Comparison of ENCODE assay signal across 15 cellular contexts in genomic region chr20:50381053-50381732, GRCh38.
DNase-seq lines count a peak whose midpoint lies in the region; ATAC-seq, FAIRE-seq and TF ChIP-seq lines count a peak whose summit lies in the region.
"Had no signal": no experiment of that assay in that cellular context is flagged by ENCODE, and none has a peak within 500 bp of the region (broad histone marks: within the 10 kb centered on the region; RNA-seq: fewer than 3 reads in every experiment).

No MANE protein-coding gene starts in this region.

- no peaks in the 10 kb centered on the region for H3K27me3 ChIP-seq in ACC112 (ENCODE audit: insufficient read depth, low read length)
- no peaks in the 10 kb centered on the region for H3K27me3 ChIP-seq in ascending aorta
- no peaks in the 10 kb centered on the region for H3K27me3 ChIP-seq in naive thymus-derived CD4-positive, alpha-beta T cell (ENCODE audit: control insufficient read depth in 2 of 2, insufficient read depth in 2 of 2, low read length in 2 of 2)
- H3K27me3 ChIP-seq: left lung, MG63 had no signal

- no peak overlapping the region for H3K27ac ChIP-seq in ACC112 (ENCODE audit: low read depth, low read length)
- H3K27ac ChIP-seq in ascending aorta = peak overlapping the region; percentile 16 to 81
- H3K27ac ChIP-seq in naive thymus-derived CD4-positive, alpha-beta T cell (ENCODE audit: low read depth, low read length) = no peak overlapping the region
- H3K27ac ChIP-seq: parathyroid adenoma had no signal

- H2AFZ ChIP-seq in ACC112 (ENCODE audit: low read length, unreplicated experiment) = peak overlapping the region; percentile 23
- H2AFZ ChIP-seq: parathyroid adenoma had no signal

- no peaks in the 10 kb centered on the region for H3K27me3 Mint-ChIP-seq in naive thymus-derived CD4-positive, alpha-beta T cell

- H3K79me2 ChIP-seq in ACC112 (ENCODE audit: control insufficient read depth, insufficient read depth, low read length, unreplicated experiment) = no peaks in the 10 kb centered on the region
- H3K79me2 ChIP-seq: parathyroid adenoma had no signal

- no peak overlapping the region for H3K4me3 ChIP-seq in ACC112 (ENCODE audit: low read depth, low read length)
- no peak overlapping the region for H3K4me3 ChIP-seq in ascending aorta
- H3K4me3 ChIP-seq in naive thymus-derived CD4-positive, alpha-beta T cell (ENCODE audit: low read length) = no peak overlapping the region
- H3K4me3 ChIP-seq: left lung, MG63 had no signal

- H3K27ac Mint-ChIP-seq in naive thymus-derived CD4-positive, alpha-beta T cell = peak overlapping the region; percentile 22 to 90 (median 72)

- intact Hi-C loops in ascending aorta (cut with DNase I) = loop anchor here (2.0 kb wide), 1 partner anchor 190 kb away; the partner anchor contains the start of gene CEBPB
- intact Hi-C loops in naive thymus-derived CD4-positive, alpha-beta T cell (cut with micrococcal nuclease) = no loop called here

- peaks cover 0 to 4% (median 0%) of the 10 kb centered on the region in 5 donors for H3K36me3 Mint-ChIP-seq in naive thymus-derived CD4-positive, alpha-beta T cell

- H3K4me3 Mint-ChIP-seq in naive thymus-derived CD4-positive, alpha-beta T cell = peak overlapping the region in 9 of 10 donors; percentile 56 to 85 (median 76)

- POLR2A ChIA-PET in naive thymus-derived CD4-positive, alpha-beta T cell (lab: Charles Lee) = interaction anchor here (0.6 kb wide), 1 partner anchor 598 kb away, joined by 3 read pairs; no protein-coding TSS in a partner anchor

- H3K36me3 ChIP-seq in ACC112 (ENCODE audit: insufficient read depth, low read length) (no peaks in the 10 kb centered on the region), ascending aorta (no peaks in the 10 kb centered on the region)
- H3K36me3 ChIP-seq in naive thymus-derived CD4-positive, alpha-beta T cell (ENCODE audit: control insufficient read depth in 2 of 3, insufficient read depth in 3 of 3, low read length in 3 of 3) = no peaks in the 10 kb centered on the region
- H3K36me3 ChIP-seq: left lung, MG63 had no signal

- FAIRE-seq in GM12891 (lab: Jason Lieb, UNC) = peak; percentile 48

- TF ChIP-seq CTCF in ascending aorta (IDR thresholded peaks at IDR 0.05) = no peak

- H3K9me3 ChIP-seq in ascending aorta = no peaks in the 10 kb centered on the region
- no peaks in the 10 kb centered on the region for H3K9me3 ChIP-seq in naive thymus-derived CD4-positive, alpha-beta T cell (ENCODE audit: control insufficient read depth in 2 of 3, low read length in 3 of 3)
- H3K9me3 ChIP-seq: left lung, MG63 had no signal

- no peak for ATAC-seq in naive thymus-derived CD4-positive, alpha-beta T cell
- ATAC-seq in HG03196 (IDR thresholded peaks at IDR 0.05; ENCODE audit: unreplicated experiment) (no peak), GM18520 (IDR thresholded peaks at IDR 0.05; ENCODE audit: unreplicated experiment) (no peak)

- DNase-seq in GM12891 (ENCODE audit: insufficient read length, low spot score) (no peak), ascending aorta (ENCODE audit: low spot score in 2 of 2) (no peak), NCI-H774 (lab: John Stamatoyannopoulos, UW) (no peak), NK-92 (lab: John Stamatoyannopoulos, UW; ENCODE audit: unreplicated experiment) (no peak)
- DNase-seq in naive thymus-derived CD4-positive, alpha-beta T cell = no peak
- DNase-seq: effector memory CD4-positive, alpha-beta T cell; head of caudate nucleus; left lung; NCI-H2227 treated with DMSO at 0.1 percent for 48 hours; T-helper 9 cell had no signal

- peaks cover 42 to 68% (median 51%) of the 10 kb centered on the region in 7 donors for H3K4me1 Mint-ChIP-seq in naive thymus-derived CD4-positive, alpha-beta T cell

- TF ChIP-seq POLR2A in GM12891 (IDR thresholded peaks at IDR 0.05; ENCODE audit: low read depth, low read length) = no peak

- CTCF ChIA-PET in naive thymus-derived CD4-positive, alpha-beta T cell (lab: Charles Lee) = no interaction called here

- H3K4me1 ChIP-seq in ACC112 (ENCODE audit: control insufficient read depth, insufficient read depth, low read length, unreplicated experiment) = peaks cover 31% of the 10 kb centered on the region
- peaks cover 8 to 37% of the 10 kb centered on the region in 2 donors for H3K4me1 ChIP-seq in ascending aorta
- peaks cover 21 to 27% of the 10 kb centered on the region in 2 donors for H3K4me1 ChIP-seq in naive thymus-derived CD4-positive, alpha-beta T cell (ENCODE audit: control insufficient read depth in 2 of 2, insufficient read depth in 2 of 2, low read length in 2 of 2)

- H3K9me3 Mint-ChIP-seq in naive thymus-derived CD4-positive, alpha-beta T cell = no peaks in the 10 kb centered on the region

TF ChIP-seq in GM12891, 5 proteins besides CTCF, POLR2A, EP300 and RAD21:
- TF ChIP-seq PAX5 (IDR thresholded peaks at IDR 0.05; ENCODE audit: insufficient read depth, low read length, severe bottlenecking) = no peak
- no peak for TF ChIP-seq POLR2AphosphoS5 (IDR thresholded peaks at IDR 0.05; ENCODE audit: low read depth, low read length)
- TF ChIP-seq SPI1 (IDR thresholded peaks at IDR 0.05; ENCODE audit: low read depth, low read length) = no peak
- no peak for TF ChIP-seq TAF1 (IDR thresholded peaks at IDR 0.05; ENCODE audit: low read depth, low read length)
- no peak for TF ChIP-seq POU2F2 (IDR thresholded peaks at IDR 0.05; ENCODE audit: low read depth, low read length)

Comparison
In these comparisons a context has a peak if more than half of its experiments do, and no peak if none do; other contexts are left out.
1. H3K27ac ChIP-seq: peak in ascending aorta (2 of 2); none in ACC112 (single experiment) and naive thymus-derived CD4-positive, alpha-beta T cell (single experiment).